36 cellular contexts compared by ENCODE assay signal in the genomic region with DNA sequence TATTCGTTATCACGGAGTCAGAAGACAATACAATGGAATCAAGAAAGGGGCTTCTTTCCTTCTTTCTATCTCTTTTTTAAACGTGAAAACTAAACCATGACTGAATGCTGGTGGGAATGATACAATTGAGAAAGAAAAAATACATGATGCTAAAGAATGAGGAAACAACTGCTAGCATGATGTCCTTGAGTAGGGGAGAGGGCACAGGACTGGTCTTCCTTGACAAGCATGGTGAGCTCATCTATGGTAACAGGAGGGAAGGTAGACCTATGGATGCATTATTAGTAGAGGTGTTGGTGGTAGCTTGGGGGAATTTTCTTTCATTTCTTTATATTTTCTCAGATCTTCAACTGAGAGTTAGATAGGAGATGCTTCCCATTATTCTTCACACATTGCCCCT.
"Had no signal": no experiment of that assay in that cellular context is flagged by ENCODE, and none has a peak within 500 bp of the region (broad histone marks: within the 10 kb centered on the region; RNA-seq: fewer than 3 reads in every experiment).

No MANE protein-coding gene starts in this region.

- H3K9me3 ChIP-seq: ascending aorta, breast epithelium, esophagus muscularis mucosa, gastrocnemius medialis, heart left ventricle had no signal

- H3K9me3 Mint-ChIP-seq: activated T-cell treated with anti-CD3 and anti-CD28 coated beads, Interleukin-2, amount 50 U/mL, for 24 hours; T-helper 2 cell treated with Interferon-gamma antibody and Interleukin-4, amounts not matched to agents 5 μg/mL and 100 μg/mL, for 36 hours had no signal

- H3K36me3 Mint-ChIP-seq: activated naive CD4-positive, alpha-beta T cell treated with anti-CD3 and anti-CD28 coated beads, Interleukin-2, amount 10 ng/mL, durations not matched to agents 7 days and 5 days; activated naive CD8-positive, alpha-beta T cell treated with anti-CD3 and anti-CD28 coated beads, Interleukin-2, amount 10 ng/mL, durations not matched to agents 7 days and 5 days had no signal

- H3K27me3 Mint-ChIP-seq: activated CD4-positive, alpha-beta memory T cell treated with anti-CD3 and anti-CD28 coated beads, Interleukin-2, amount 10 ng/mL, durations not matched to agents 7 days and 5 days; activated naive CD4-positive, alpha-beta T cell treated with anti-CD3 and anti-CD28 coated beads, Interleukin-2, amount 10 ng/mL, durations not matched to agents 7 days and 5 days; activated T-cell treated with anti-CD3 and anti-CD28 coated beads, Interleukin-2, amount 50 U/mL, for 24 hours; T-helper 17 cell had no signal

- H3K4me3 ChIP-seq: ascending aorta, breast epithelium, cardiac muscle cell, coronary artery, dorsolateral prefrontal cortex, esophagus muscularis mucosa, gastrocnemius medialis, heart left ventricle had no signal

- H3K4me1 Mint-ChIP-seq: activated CD4-positive, alpha-beta memory T cell treated with anti-CD3 and anti-CD28 coated beads, Interleukin-2, amount 10 ng/mL, durations not matched to agents 7 days and 5 days; activated CD4-positive, alpha-beta T cell treated with anti-CD3 and anti-CD28 coated beads, Interleukin-2, amount 10 ng/mL, durations not matched to agents 7 days and 5 days; activated naive CD4-positive, alpha-beta T cell treated with anti-CD3 and anti-CD28 coated beads, Interleukin-2, amount 10 ng/mL, durations not matched to agents 7 days and 5 days; activated naive CD8-positive, alpha-beta T cell treated with anti-CD3 and anti-CD28 coated beads, Interleukin-2, amount 10 ng/mL, durations not matched to agents 7 days and 5 days; T-helper 17 cell had no signal

- DNase-seq: activated CD4-positive, alpha-beta memory T cell treated with anti-CD3 and anti-CD28 coated beads, Interleukin-2, amount 10 ng/mL, durations not matched to agents 7 days and 5 days; activated CD4-positive, alpha-beta T cell treated with anti-CD3 and anti-CD28 coated beads for 4 hours; activated CD4-positive, alpha-beta T cell treated with anti-CD3 and anti-CD28 coated beads, Interleukin-2, amount 10 ng/mL, durations not matched to agents 7 days and 5 days; activated CD4-positive, alpha-beta T cell treated with anti-CD3 and anti-CD28 coated beads, Interleukin-2, amount 50 U/mL, for 4 hours; activated CD4-positive, CD25-positive, alpha-beta regulatory T cell; activated CD4-positive, CD25-positive, alpha-beta regulatory T cell treated with anti-CD3 and anti-CD28 coated beads, Interleukin-2, amount 50 U/mL, for 72 hours; activated CD8-positive, alpha-beta memory T cell treated with anti-CD3 and anti-CD28 coated beads, Interleukin-2, amount 50 U/mL, for 48 hours; activated gamma-delta T cell; activated naive CD4-positive, alpha-beta T cell; activated naive CD4-positive, alpha-beta T cell treated with anti-CD3 and anti-CD28 coated beads, Interleukin-2, amount 10 ng/mL, durations not matched to agents 7 days and 5 days; activated naive CD8-positive, alpha-beta T cell treated with anti-CD3 and anti-CD28 coated beads, Interleukin-2, amount 10 ng/mL, durations not matched to agents 7 days and 5 days; activated T-cell treated with anti-CD3 and anti-CD28 coated beads for 4 hours; activated T-cell treated with anti-CD3 and anti-CD28 coated beads, Interleukin-2, amount 50 U/mL, for 24 hours; activated T-cell treated with anti-CD3 and anti-CD28 coated beads, Interleukin-2, amount 50 U/mL, for 72 hours; central memory CD4-positive, alpha-beta T cell; cerebellar nuclear complex; dorsolateral prefrontal cortex; effector memory CD4-positive, alpha-beta T cell; endodermal cell; erythroblast; foreskin keratinocyte; gastrocnemius medialis; glutamatergic neuron; heart left ventricle; T-helper 1 cell; T-helper 17 cell; T1000 had no signal

- H3K36me3 ChIP-seq: ascending aorta, breast epithelium, cardiac muscle cell, esophagus muscularis mucosa, gastrocnemius medialis, heart left ventricle had no signal

- H3K27me3 ChIP-seq: ascending aorta, breast epithelium, cardiac muscle cell, esophagus muscularis mucosa, foreskin keratinocyte, gastrocnemius medialis, heart left ventricle had no signal

- H3K27ac ChIP-seq: ascending aorta, breast epithelium, cardiac muscle cell, coronary artery, dorsolateral prefrontal cortex, esophagus muscularis mucosa, foreskin keratinocyte, gastrocnemius medialis had no signal

- H3K4me3 Mint-ChIP-seq: activated CD4-positive, alpha-beta memory T cell treated with anti-CD3 and anti-CD28 coated beads, Interleukin-2, amount 10 ng/mL, durations not matched to agents 7 days and 5 days; activated CD4-positive, alpha-beta T cell treated with anti-CD3 and anti-CD28 coated beads, Interleukin-2, amount 10 ng/mL, durations not matched to agents 7 days and 5 days; activated naive CD4-positive, alpha-beta T cell treated with anti-CD3 and anti-CD28 coated beads, Interleukin-2, amount 10 ng/mL, durations not matched to agents 7 days and 5 days; activated naive CD8-positive, alpha-beta T cell treated with anti-CD3 and anti-CD28 coated beads, Interleukin-2, amount 10 ng/mL, durations not matched to agents 7 days and 5 days; activated T-cell treated with anti-CD3 and anti-CD28 coated beads, Interleukin-2, amount 50 U/mL, for 24 hours; activated T-cell treated with anti-CD3 and anti-CD28 coated beads, Interleukin-2, amount 50 U/mL, for 72 hours; brain; dendritic cell treated with granulocyte-macrophage colony-stimulating factor and Interleukin-4, amounts not matched to agents 40 ng/mL and 50 ng/mL, for 4 days; endodermal cell; T-helper 17 cell; T-helper 2 cell treated with Interferon-gamma antibody and Interleukin-4, amounts not matched to agents 5 μg/mL and 100 μg/mL, for 36 hours had no signal

- H3K27ac Mint-ChIP-seq: activated CD4-positive, alpha-beta memory T cell treated with anti-CD3 and anti-CD28 coated beads, Interleukin-2, amount 10 ng/mL, durations not matched to agents 7 days and 5 days; activated CD4-positive, alpha-beta T cell treated with anti-CD3 and anti-CD28 coated beads, Interleukin-2, amount 10 ng/mL, durations not matched to agents 7 days and 5 days; activated naive CD4-positive, alpha-beta T cell treated with anti-CD3 and anti-CD28 coated beads, Interleukin-2, amount 10 ng/mL, durations not matched to agents 7 days and 5 days; activated naive CD4-positive, alpha-beta T cell treated with anti-CD3 and anti-CD28 coated beads, Interleukin-2, amount 50 U/mL, for 72 hours; activated naive CD8-positive, alpha-beta T cell treated with anti-CD3 and anti-CD28 coated beads, Interleukin-2, amount 10 ng/mL, durations not matched to agents 7 days and 5 days; activated T-cell treated with anti-CD3 and anti-CD28 coated beads, Interleukin-2, amount 50 U/mL, for 24 hours; activated T-cell treated with anti-CD3 and anti-CD28 coated beads, Interleukin-2, amount 50 U/mL, for 72 hours; dendritic cell treated with granulocyte-macrophage colony-stimulating factor and Interleukin-4, amounts not matched to agents 40 ng/mL and 50 ng/mL, for 4 days; endodermal cell; T-helper 17 cell; T-helper 2 cell treated with Interferon-gamma antibody and Interleukin-4, amounts not matched to agents 5 μg/mL and 100 μg/mL, for 36 hours had no signal
